8 cellular contexts compared by ENCODE assay signal in the genomic region with DNA sequence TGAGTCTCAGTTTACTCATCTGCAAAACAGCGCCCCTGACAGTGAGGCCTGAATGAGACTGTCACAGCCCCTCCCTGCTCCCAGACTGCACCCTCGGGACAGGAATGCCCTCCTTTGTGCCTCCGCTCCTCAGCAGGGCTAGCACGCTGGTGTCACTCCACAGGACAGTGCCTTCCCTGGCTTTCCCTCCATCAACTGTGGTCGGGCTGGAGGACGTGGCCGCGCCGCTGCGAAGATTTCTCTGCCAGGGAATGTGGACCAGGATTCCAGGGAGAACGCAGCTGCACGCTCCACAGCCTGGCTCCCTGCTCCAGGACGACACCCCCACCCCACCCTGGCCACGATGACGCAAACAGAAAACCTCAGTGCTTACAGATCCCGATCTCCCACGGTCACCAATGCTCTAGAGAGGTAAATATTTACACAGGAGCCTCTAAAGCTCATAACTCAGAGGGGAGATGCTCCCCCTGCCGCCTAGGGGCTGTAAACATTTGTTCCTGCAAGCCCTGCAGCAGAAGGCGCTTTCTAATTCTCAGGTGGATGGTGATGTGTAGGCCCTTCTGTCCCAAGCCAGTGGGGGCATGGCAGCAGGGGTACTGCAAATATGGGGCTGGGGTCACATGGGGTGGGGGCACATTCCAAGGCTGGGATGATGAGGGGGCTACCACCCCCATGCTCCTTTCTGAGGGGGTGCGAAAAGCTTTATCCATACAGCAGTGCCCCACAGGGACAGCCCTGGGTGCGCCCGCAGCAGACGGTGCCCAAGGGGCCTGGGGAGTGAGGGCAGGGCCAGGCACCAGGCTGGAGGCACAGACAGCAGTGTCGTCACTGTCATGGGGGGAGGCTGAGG. TPM values are rescaled to one million over a fixed set of nuclear protein-coding genes. Genes with fewer than 3 reads are reported as not detected.
DNase-seq lines count a peak whose midpoint lies in the region; ATAC-seq and TF ChIP-seq lines count a peak whose summit lies in the region.

No MANE protein-coding gene starts in this region.

- no peaks in the 10 kb centered on the region for H3K9me3 ChIP-seq in osteoblast (ENCODE audit: low read depth, low read length)

- H2AFZ ChIP-seq in osteoblast (ENCODE audit: low read length), result peak overlapping the region; percentile 67

- H3K36me3 ChIP-seq in osteoblast (ENCODE audit: insufficient read depth, low read length), result no peaks in the 10 kb centered on the region

- H4K20me1 ChIP-seq in osteoblast (ENCODE audit: insufficient read depth, low read length), result peaks cover 11% of the 10 kb centered on the region

- peak overlapping the region; percentile 95 for H3K27ac ChIP-seq in osteoblast (ENCODE audit: low read depth, low read length)

- H3K4me3 ChIP-seq in osteoblast (ENCODE audit: insufficient read depth, low read length), result peak overlapping the region; percentile 32

- no peaks in the 10 kb centered on the region for H3K27me3 ChIP-seq in osteoblast (ENCODE audit: insufficient read depth, low read length)

- DNase-seq in GM04504 (ENCODE audit: low read depth), result peak; percentile 91
- peak; percentile 58 for DNase-seq in NCI-H774 (lab: John Stamatoyannopoulos, UW)
- peak; percentile 99 for DNase-seq in osteoblast (ENCODE audit: insufficient read length, low spot score, missing footprints)
- no peak for DNase-seq in pons (ENCODE audit: low spot score)
- DNase-seq in middle frontal gyrus (ENCODE audit: extremely low spot score, low spot score), result no peak
- no peak for DNase-seq in RPMI8226

- ATAC-seq in esophagus mucosa, result peak; percentile 17
- ATAC-seq in GM19035 (IDR thresholded peaks at IDR 0.05; ENCODE audit: unreplicated experiment), result no peak

- H3K4me2 ChIP-seq in osteoblast (ENCODE audit: insufficient read depth, low read length), result peak overlapping the region; percentile 66

- peaks cover 29% of the 10 kb centered on the region for H3K79me2 ChIP-seq in osteoblast (ENCODE audit: insufficient read depth, low read length)

- peaks cover 34% of the 10 kb centered on the region for H3K4me1 ChIP-seq in osteoblast (ENCODE audit: insufficient read depth, low read length)

- peak; percentile 58 for TF ChIP-seq CTCF in osteoblast (IDR thresholded peaks at IDR 0.05; ENCODE audit: extremely low read depth, low read depth, low read length)

RNA-seq across cellular contexts. Expression of gene HS6ST1, which starts 12.4 kb away (rescaled TPM):
- 30.8 TPM for total RNA-seq in esophagus mucosa
- total RNA-seq in osteoblast, result 16.5 and 18.8 TPM in 2 replicates

Comparison
In these comparisons a context has a peak if more than half of its experiments do, and no peak if none do; other contexts are left out.
1. DNase-seq: peak in GM04504 (single experiment), NCI-H774 (single experiment) and osteoblast (single experiment); none in pons (single experiment), middle frontal gyrus (single experiment) and RPMI8226 (single experiment).